In genomic region chr3:13173186-13173585, GRCh38 we compare ENCODE assay signal across 17 cellular contexts.
A peak's percentile ranks its signal among the peaks of the same experiment; 100 is the strongest.
DNase-seq lines count a peak whose midpoint lies in the region; ATAC-seq and TF ChIP-seq lines count a peak whose summit lies in the region.
"Had no signal": no experiment of that assay in that cellular context is flagged by ENCODE, and none has a peak within 500 bp of the region (broad histone marks: within the 10 kb centered on the region; RNA-seq: fewer than 3 reads in every experiment).

No MANE protein-coding gene starts in this region.

- no peak overlapping the region for H3K4me3 Mint-ChIP-seq in effector memory CD8-positive, alpha-beta T cell
- H3K4me3 Mint-ChIP-seq: B cell; CD14-positive monocyte; CD8-positive, alpha-beta memory T cell; HFFc6 had no signal

- no peak overlapping the region for H2AFZ ChIP-seq in osteoblast (ENCODE audit: low read length)

- intact Hi-C loops in tibial artery (cut with DNase I; ENCODE audit: low total_unique reads) = no loop called here

- H3K4me2 ChIP-seq in osteoblast (ENCODE audit: insufficient read depth, low read length) = no peak overlapping the region

- H3K4me3 ChIP-seq in coronary artery = no peak overlapping the region
- H3K4me3 ChIP-seq in osteoblast (ENCODE audit: insufficient read depth, low read length) = no peak overlapping the region
- no peak overlapping the region for H3K4me3 ChIP-seq in tibial artery

- H3K36me3 Mint-ChIP-seq in effector memory CD8-positive, alpha-beta T cell (ENCODE audit: insufficient read depth) = no peaks in the 10 kb centered on the region
- H3K36me3 Mint-ChIP-seq: CD14-positive monocyte had no signal

- no peaks in the 10 kb centered on the region for H3K79me2 ChIP-seq in osteoblast (ENCODE audit: insufficient read depth, low read length)

- no peaks in the 10 kb centered on the region for H4K20me1 ChIP-seq in osteoblast (ENCODE audit: insufficient read depth, low read length)

- H3K4me1 Mint-ChIP-seq in effector memory CD8-positive, alpha-beta T cell (ENCODE audit: low read depth in 2 of 2) = no peaks in the 10 kb centered on the region
- H3K4me1 Mint-ChIP-seq: B cell; CD14-positive monocyte; CD8-positive, alpha-beta memory T cell had no signal

- no peak overlapping the region for H3K27ac ChIP-seq in coronary artery
- no peak overlapping the region for H3K27ac ChIP-seq in osteoblast (ENCODE audit: low read depth, low read length)
- no peak overlapping the region for H3K27ac ChIP-seq in tibial artery

- H3K4me1 ChIP-seq in osteoblast (ENCODE audit: insufficient read depth, low read length) (no peaks in the 10 kb centered on the region), tibial artery (no peaks in the 10 kb centered on the region)
- H3K4me1 ChIP-seq: Caco-2 had no signal

- H3K36me3 ChIP-seq in osteoblast (ENCODE audit: insufficient read depth, low read length) (no peaks in the 10 kb centered on the region), tibial artery (no peaks in the 10 kb centered on the region)

- no peak for ATAC-seq in effector memory CD8-positive, alpha-beta T cell (replicated peaks)

- TF ChIP-seq CTCF in coronary artery (IDR thresholded peaks at IDR 0.05) (no peak), osteoblast (IDR thresholded peaks at IDR 0.05; ENCODE audit: extremely low read depth, low read depth, low read length) (no peak), tibial artery (IDR thresholded peaks at IDR 0.05) (no peak)

- H3K27me3 Mint-ChIP-seq in effector memory CD8-positive, alpha-beta T cell = peaks cover 9 to 13% of the 10 kb centered on the region in 2 donors

- H3K9me3 ChIP-seq in osteoblast (ENCODE audit: low read depth, low read length) (no peaks in the 10 kb centered on the region), tibial artery (peaks cover 0 to 1% (median 0%) of the 10 kb centered on the region in 3 donors)
- H3K9me3 ChIP-seq: Caco-2 had no signal

- peak; percentile 64 for DNase-seq in A172 (ENCODE audit: low spot score)
- DNase-seq in coronary artery (ENCODE audit: low spot score) = peak; percentile 68
- DNase-seq in osteoblast (ENCODE audit: insufficient read length, low spot score, missing footprints) = peak; percentile 34
- DNase-seq in tibial artery = peak; percentile 11 to 44
- DNase-seq in effector memory CD8-positive, alpha-beta T cell = no peak
- no peak for DNase-seq in central memory CD4-positive, alpha-beta T cell
- DNase-seq in mesenteric fat pad (ENCODE audit: low spot score) = no peak
- DNase-seq: 8988T; ACHN; CD8-positive, alpha-beta memory T cell; DND-41; GDM1; HCEC 1CT; HFFc6 had no signal

- H3K27ac Mint-ChIP-seq in effector memory CD8-positive, alpha-beta T cell = no peak overlapping the region
- H3K27ac Mint-ChIP-seq: B cell; CD8-positive, alpha-beta memory T cell; HFFc6 had no signal

- H3K27me3 ChIP-seq in osteoblast (ENCODE audit: insufficient read depth, low read length) (no peaks in the 10 kb centered on the region), tibial artery (no peaks in the 10 kb centered on the region)

- H3K9me3 Mint-ChIP-seq in effector memory CD8-positive, alpha-beta T cell = peaks cover 0 to 1% of the 10 kb centered on the region in 2 donors

Comparison
In these comparisons a context has a peak if more than half of its experiments do, and no peak if none do; other contexts are left out.
1. DNase-seq: peak in A172 (single experiment), coronary artery (single experiment), osteoblast (single experiment) and tibial artery (2 of 2); none in effector memory CD8-positive, alpha-beta T cell (0 of 3), central memory CD4-positive, alpha-beta T cell (single experiment) and mesenteric fat pad (single experiment).